ENCODE assay signal across 8 cellular contexts in the genomic region with DNA sequence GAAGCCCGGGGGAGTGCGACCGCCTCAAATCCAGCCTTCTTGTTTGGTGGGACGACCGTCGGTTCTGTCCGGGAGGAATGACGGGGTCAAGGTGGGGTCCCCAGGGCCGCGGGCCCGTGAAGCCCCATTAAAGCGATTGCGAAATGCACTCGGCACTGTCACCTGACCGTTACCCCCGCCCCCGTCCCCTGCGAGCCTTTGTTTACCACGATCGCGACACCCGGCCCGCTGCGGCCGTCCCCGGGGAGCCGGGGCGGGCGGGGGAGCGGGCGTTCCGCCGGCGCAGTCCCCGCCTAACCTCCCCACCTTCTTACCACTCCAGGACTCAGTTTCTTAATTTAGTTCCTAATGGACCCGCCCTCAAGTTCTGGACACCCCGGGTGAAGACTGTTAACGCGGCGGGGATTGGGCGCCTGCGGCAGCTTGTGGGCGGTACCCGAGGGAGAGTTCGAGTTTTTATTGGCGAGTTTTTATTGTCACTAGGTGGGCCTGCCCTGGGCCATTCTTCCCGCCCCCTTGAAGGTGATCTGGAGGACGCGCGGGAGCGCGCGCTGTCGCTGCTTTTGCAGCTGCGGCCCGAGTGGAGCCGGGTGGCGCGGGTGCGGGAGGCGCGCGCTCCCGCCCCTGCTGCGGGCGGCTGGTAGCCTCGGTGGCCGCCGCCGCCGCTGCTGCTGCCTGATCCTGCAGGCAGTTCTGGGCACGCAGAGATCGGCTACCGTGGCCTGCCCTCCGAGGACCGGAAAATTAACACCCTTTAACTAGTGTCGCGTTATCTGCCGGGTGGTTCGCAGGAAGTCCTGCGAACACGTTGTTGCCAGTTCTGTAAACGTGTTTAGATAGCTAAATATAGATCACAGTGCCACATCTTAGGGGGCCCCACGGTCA. TPM values are rescaled to one million over a fixed set of nuclear protein-coding genes. Genes with fewer than 3 reads are reported as not detected.
A peak's percentile ranks its signal among the peaks of the same experiment; 100 is the strongest.
DNase-seq lines count a peak whose midpoint lies in the region; ATAC-seq and TF ChIP-seq lines count a peak whose summit lies in the region.

No MANE protein-coding gene starts in this region.

- H4K20me1 ChIP-seq in PC-3 (ENCODE audit: low read length): no peaks in the 10 kb centered on the region

- intact Hi-C loops in PC-3 (cut with micrococcal nuclease): loop anchor here (2.0 to 10.0 kb wide), 3 partner anchors 28 to 172 kb away; no protein-coding TSS in a partner anchor

- peak overlapping the region; percentile 96 for H2AFZ ChIP-seq in PC-3 (ENCODE audit: low read length)

- peak; percentile 27 for TF ChIP-seq POLR2A in erythroblast (IDR thresholded peaks at IDR 0.05; ENCODE audit: low read length)

- no peaks in the 10 kb centered on the region for H3K36me3 ChIP-seq in PC-3 (ENCODE audit: low read depth, low read length)

- H3K9me2 ChIP-seq in PC-3 (replicated peaks; ENCODE audit: low read length): no peaks in the 10 kb centered on the region

- H3K4me3 ChIP-seq in Jurkat, Clone E6-1 (ENCODE audit: low read length): peak overlapping the region; percentile 83
- peak overlapping the region; percentile 75 for H3K4me3 ChIP-seq in PC-3 (ENCODE audit: low read length)

- H3K4me1 Mint-ChIP-seq in activated T-cell treated with anti-CD3 and anti-CD28 coated beads, Interleukin-2, amount 50 U/mL, for 24 hours (ENCODE audit: low read depth): peaks cover 43% of the 10 kb centered on the region

- peak overlapping the region; percentile 91 for H3K4me3 Mint-ChIP-seq in activated T-cell treated with anti-CD3 and anti-CD28 coated beads, Interleukin-2, amount 50 U/mL, for 24 hours

- peak overlapping the region; percentile 61 for H3K9ac ChIP-seq in PC-3 (ENCODE audit: low read length)

- peak; percentile 97 for DNase-seq in DMS53 (lab: John Stamatoyannopoulos, UW)
- DNase-seq in Jurkat, Clone E6-1 (ENCODE audit: low read depth, low spot score): peak; percentile 96
- DNase-seq in PC-3: peak; percentile 98
- peak; percentile 92 for DNase-seq in activated T-cell treated with anti-CD3 and anti-CD28 coated beads, Interleukin-2, amount 50 U/mL, for 24 hours
- DNase-seq in erythroblast (lab: John Stamatoyannopoulos, UW): peak; percentile 96
- DNase-seq in mucosa of gallbladder (ENCODE audit: low spot score): peak; percentile 97
- DNase-seq in stimulated activated CD8-positive, alpha-beta memory T cell treated with anti-CD3 and anti-CD28 coated beads, Interleukin-4, amount 100 ng/mL, for 24 hours (ENCODE audit: low read depth): peak; percentile 87

- H3K36me3 Mint-ChIP-seq in activated T-cell treated with anti-CD3 and anti-CD28 coated beads, Interleukin-2, amount 50 U/mL, for 24 hours (ENCODE audit: low read depth): peaks cover 6% of the 10 kb centered on the region

- no peaks in the 10 kb centered on the region for H3K27me3 ChIP-seq in PC-3 (ENCODE audit: low read length)

- peaks cover 8% of the 10 kb centered on the region for H3K79me2 ChIP-seq in PC-3 (ENCODE audit: low read length)

- H3K4me2 ChIP-seq in PC-3 (ENCODE audit: low read length): peak overlapping the region; percentile 87

- H3K9me3 Mint-ChIP-seq in activated T-cell treated with anti-CD3 and anti-CD28 coated beads, Interleukin-2, amount 50 U/mL, for 24 hours: no peaks in the 10 kb centered on the region

- no peaks in the 10 kb centered on the region for H3F3A ChIP-seq in PC-3 (ENCODE audit: low read length, unreplicated experiment)

- CTCF ChIA-PET in PC-3 (lab: Charles Lee): interaction anchor here (0.6 kb wide), 1 partner anchor 161 kb away, joined by 3 read pairs; no protein-coding TSS in a partner anchor

- POLR2A ChIA-PET in PC-3 (lab: Charles Lee; ENCODE audit: unreplicated experiment): interaction anchor here (1.1 kb wide), 1 partner anchor 61 kb away, joined by 5 read pairs; a partner anchor contains a TSS

- peaks cover 25% of the 10 kb centered on the region for H3K4me1 ChIP-seq in PC-3 (ENCODE audit: insufficient read depth, low read length)

- H3K27ac ChIP-seq in PC-3 (ENCODE audit: low read length): peak overlapping the region; percentile 10

- TF ChIP-seq CTCF in PC-3 (conservative IDR thresholded peaks at IDR 0.05; ENCODE audit: low read depth, low read length): no peak

- no peaks in the 10 kb centered on the region for H3K9me3 ChIP-seq in PC-3 (ENCODE audit: low read length)

- no peaks in the 10 kb centered on the region for H3K27me3 Mint-ChIP-seq in activated T-cell treated with anti-CD3 and anti-CD28 coated beads, Interleukin-2, amount 50 U/mL, for 24 hours

- no TSS peak for BruUV-seq in PC-3 (replicated peaks; lab: Mats Ljungman, UMichigan)

- H3K27ac Mint-ChIP-seq in activated T-cell treated with anti-CD3 and anti-CD28 coated beads, Interleukin-2, amount 50 U/mL, for 24 hours: peak overlapping the region; percentile 96

- ATAC-seq in GM21717 (IDR thresholded peaks at IDR 0.05; ENCODE audit: unreplicated experiment) (peak; percentile 86), PC-3 (peak; percentile 77)

RNA-seq across cellular contexts. Expression of a gene that starts 1.0 kb away (rescaled TPM):
- polyA plus RNA-seq in Jurkat, Clone E6-1 (2012; ENCODE audit: insufficient read depth, insufficient read length): 5.0 TPM
- 7.4 and 10.0 TPM in 2 replicates for total RNA-seq in PC-3 (2014; rRNA removed)
- total RNA-seq in mucosa of gallbladder: 106 TPM

Comparison
In these comparisons a context has a peak if more than half of its experiments do, and no peak if none do; other contexts are left out.
1. Peak in every context shown above with its lines: DNase-seq, ATAC-seq, H3K4me3 ChIP-seq and H3K27ac ChIP-seq.